In genomic region chr12:42172811-42173210, GRCh38 we compare ENCODE assay signal across 25 cellular contexts. TPM values are rescaled to one million over a fixed set of nuclear protein-coding genes. Genes with fewer than 3 reads are reported as not detected.
DNase-seq lines count a peak whose midpoint lies in the region; TF ChIP-seq lines count a peak whose summit lies in the region.
"Had no signal": no experiment of that assay in that cellular context is flagged by ENCODE, and none has a peak within 500 bp of the region (broad histone marks: within the 10 kb centered on the region; RNA-seq: fewer than 3 reads in every experiment).

No MANE protein-coding gene starts in this region.

- H3F3A ChIP-seq in neural progenitor cell (ENCODE audit: low read depth) = no peaks in the 10 kb centered on the region

- H3K27me3 ChIP-seq in neural progenitor cell = no peaks in the 10 kb centered on the region
- H3K27me3 ChIP-seq: dorsolateral prefrontal cortex, MG63, neutrophil had no signal

- H3K4me1 Mint-ChIP-seq in HFFc6 (ENCODE audit: low read depth) (peaks cover 24% of the 10 kb centered on the region), chondrocyte (ENCODE audit: low read depth) (peaks cover 33% of the 10 kb centered on the region), neural progenitor cell (no peaks in the 10 kb centered on the region)

- DNase-seq in CD1c-positive myeloid dendritic cell (ENCODE audit: extremely low spot score) (peak; percentile 31), HFFc6 (no peak), NOMO-1 treated with dmso at 0.1 percent for 144 hours (lab: John Stamatoyannopoulos, UW; ENCODE audit: unreplicated experiment) (peak; percentile 24), chondrocyte (ENCODE audit: low spot score) (no peak), pons (ENCODE audit: low spot score) (no peak), GM13976 (ENCODE audit: low spot score) (no peak), neural progenitor cell (ENCODE audit: low spot score) (no peak)
- DNase-seq: activated CD8-positive, alpha-beta memory T cell treated with anti-CD3 and anti-CD28 coated beads, Interleukin-2, amount 50 U/mL, for 4 hours; activated naive CD8-positive, alpha-beta T cell treated with anti-CD3 and anti-CD28 coated beads, Interleukin-2, amount 10 ng/mL, durations not matched to agents 7 days and 5 days; caudate nucleus; CD4-positive, alpha-beta memory T cell; DMS 273 treated with DMSO at 0.1 percent for 48 hours; dorsolateral prefrontal cortex; kidney; mammary epithelial cell; MG63; NCI-H1694; NCI-H2171; NCI-H524; psoas muscle had no signal

- no peaks in the 10 kb centered on the region for H3K4me1 ChIP-seq in neural progenitor cell
- H3K4me1 ChIP-seq: psoas muscle had no signal

- no peak overlapping the region for H3K4me3 ChIP-seq in neural progenitor cell
- H3K4me3 ChIP-seq: dorsolateral prefrontal cortex, HAP-1, MG63, psoas muscle had no signal

- no peak overlapping the region for H3K27ac ChIP-seq in neural progenitor cell
- H3K27ac ChIP-seq: dorsolateral prefrontal cortex, neutrophil, psoas muscle had no signal

- H3K9me3 Mint-ChIP-seq in HFFc6 (no peaks in the 10 kb centered on the region; the same call in 1 of the 2 replicates), chondrocyte (ENCODE audit: low read depth) (peaks cover 13% of the 10 kb centered on the region), neural progenitor cell (peaks cover 19% of the 10 kb centered on the region)

- no peaks in the 10 kb centered on the region for H3K36me3 ChIP-seq in neural progenitor cell
- H3K36me3 ChIP-seq: HAP-1 had no signal

- no peaks in the 10 kb centered on the region for H3K79me2 ChIP-seq in neural progenitor cell (ENCODE audit: low read depth)

- H3K27me3 Mint-ChIP-seq in HFFc6 (ENCODE audit: insufficient read depth) = no peaks in the 10 kb centered on the region; the same call in 1 of the 2 replicates
- no peaks in the 10 kb centered on the region for H3K27me3 Mint-ChIP-seq in chondrocyte (ENCODE audit: low read depth)
- no peaks in the 10 kb centered on the region for H3K27me3 Mint-ChIP-seq in neural progenitor cell (ENCODE audit: insufficient read depth, low read depth)
- H3K27me3 Mint-ChIP-seq: activated naive CD8-positive, alpha-beta T cell treated with anti-CD3 and anti-CD28 coated beads, Interleukin-2, amount 10 ng/mL, durations not matched to agents 7 days and 5 days; CD4-positive, alpha-beta memory T cell; IgD-negative memory B cell; stimulated activated naive CD8-positive, alpha-beta T cell treated with anti-CD3 and anti-CD28 coated beads, Interleukin-15, Interleukin-2, amounts not matched to agents 100 ng/mL and 50 ng/mL, for 24 hours had no signal

- H3K9me3 ChIP-seq in neural progenitor cell (ENCODE audit: low read depth) = no peaks in the 10 kb centered on the region
- H3K9me3 ChIP-seq: HAP-1, MG63, neutrophil, psoas muscle had no signal

- H4K20me1 ChIP-seq in neural progenitor cell (ENCODE audit: low read depth) = no peaks in the 10 kb centered on the region

- H3K27ac Mint-ChIP-seq in HFFc6 = peak overlapping the region; percentile 8; the same call in 1 of the 2 replicates
- peak overlapping the region; percentile 74 for H3K27ac Mint-ChIP-seq in chondrocyte (ENCODE audit: unreplicated experiment)
- no peak overlapping the region for H3K27ac Mint-ChIP-seq in neural progenitor cell
- H3K27ac Mint-ChIP-seq: activated naive CD8-positive, alpha-beta T cell treated with anti-CD3 and anti-CD28 coated beads, Interleukin-2, amount 10 ng/mL, durations not matched to agents 7 days and 5 days; activated T-helper 2 cell treated with anti-CD3 and anti-CD28 coated beads, Interferon-gamma antibody, Interleukin-2, Interleukin-4, amounts not matched to agents 10 μg/mL and 5 μg/mL and 100 μg/mL, durations not matched to agents 14 hours and 24 hours and 36 hours; IgD-negative memory B cell; stimulated activated naive CD8-positive, alpha-beta T cell treated with anti-CD3 and anti-CD28 coated beads, Interleukin-15, Interleukin-2, amounts not matched to agents 100 ng/mL and 50 ng/mL, for 24 hours had no signal

- peaks cover 32% of the 10 kb centered on the region for H3K36me3 Mint-ChIP-seq in HFFc6 (ENCODE audit: low read depth)
- peaks cover 19% of the 10 kb centered on the region for H3K36me3 Mint-ChIP-seq in chondrocyte (ENCODE audit: low read depth)
- peaks cover 27% of the 10 kb centered on the region for H3K36me3 Mint-ChIP-seq in neural progenitor cell

- TF ChIP-seq CTCF in HFFc6 (IDR thresholded peaks at IDR 0.05) (no peak), chondrocyte (IDR thresholded peaks at IDR 0.05) (no peak), GM13976 (IDR thresholded peaks at IDR 0.05; ENCODE audit: borderline replicate concordance, control extremely low read depth, extremely low read depth, insufficient read depth, missing control alignments) (no peak), neural progenitor cell (IDR thresholded peaks at IDR 0.05) (no peak)

- no peak overlapping the region for H3K4me2 ChIP-seq in neural progenitor cell

- H3K9ac ChIP-seq in neural progenitor cell = no peak overlapping the region

- H2AFZ ChIP-seq in neural progenitor cell (replicated peaks) = no peak overlapping the region

- in situ Hi-C loops in GM13976 (cut with MboI; ENCODE audit: low sequenced_read_pairs, unreplicated experiment) = no loop called here

- no peak overlapping the region for H3K4me3 Mint-ChIP-seq in HFFc6
- no peak overlapping the region for H3K4me3 Mint-ChIP-seq in chondrocyte (ENCODE audit: unreplicated experiment)
- H3K4me3 Mint-ChIP-seq in neural progenitor cell = no peak overlapping the region
- H3K4me3 Mint-ChIP-seq: activated naive CD8-positive, alpha-beta T cell treated with anti-CD3 and anti-CD28 coated beads, Interleukin-2, amount 10 ng/mL, durations not matched to agents 7 days and 5 days; stimulated activated naive CD8-positive, alpha-beta T cell treated with anti-CD3 and anti-CD28 coated beads, Interleukin-15, Interleukin-2, amounts not matched to agents 100 ng/mL and 50 ng/mL, for 24 hours had no signal

RNA-seq across cellular contexts. Expression of gene GXYLT1, which starts 28.1 kb away (rescaled TPM):
- 10 to 100 TPM; 11.2 to 14.1 (median 13.2) TPM for total RNA-seq in HFFc6 (2021; fragmentation: NEBNext Ultra II Directional; extraction: Animal tissue kit (Norgen Biotek cat#: 25700))
- total RNA-seq in chondrocyte (9.8 to 12.6 TPM (median 11.6 TPM) in 3 replicates), neural progenitor cell (ENCODE audit: low replicate concordance) (16.8 and 27.5 TPM in 2 replicates)

Comparison
In these comparisons a context has a peak if more than half of its experiments do, and no peak if none do; other contexts are left out.
1. DNase-seq: peak in CD1c-positive myeloid dendritic cell (single experiment) and NOMO-1 treated with dmso at 0.1 percent for 144 hours (single experiment); none in HFFc6 (single experiment), chondrocyte (single experiment), pons (single experiment), GM13976 (single experiment) and neural progenitor cell (single experiment).